In genomic region chr22:33747029-33747428, GRCh38 we compare ENCODE assay signal across 24 cellular contexts.
"Had no signal": no experiment of that assay in that cellular context is flagged by ENCODE, and none has a peak within 500 bp of the region (broad histone marks: within the 10 kb centered on the region; RNA-seq: fewer than 3 reads in every experiment).

No MANE protein-coding gene starts in this region.

- H3K27ac ChIP-seq: adrenal gland, breast epithelium, dorsolateral prefrontal cortex, psoas muscle, vagina had no signal

- H3K9me3 ChIP-seq: adrenal gland, breast epithelium, psoas muscle, transverse colon, vagina had no signal

- H3K4me3 ChIP-seq: adrenal gland, breast epithelium, dorsolateral prefrontal cortex, psoas muscle, transverse colon, vagina had no signal

- H3K4me3 Mint-ChIP-seq: activated naive CD8-positive, alpha-beta T cell; activated T-cell treated with anti-CD3 and anti-CD28 coated beads, Interleukin-2, amount 50 U/mL, for 24 hours; activated T-helper 17 cell treated with anti-CD3 and anti-CD28 coated beads, Interleukin-2, amount 50 U/mL, for 72 hours; central memory CD8-positive, alpha-beta T cell; effector memory CD8-positive, alpha-beta T cell; immature natural killer cell; naive thymus-derived CD8-positive, alpha-beta T cell had no signal

- H3K4me1 ChIP-seq: adrenal gland, breast epithelium, vagina had no signal

- ATAC-seq: activated T-helper 17 cell treated with anti-CD3 and anti-CD28 coated beads, Interleukin-2, amount 50 U/mL, for 72 hours; effector memory CD8-positive, alpha-beta T cell; esophagus mucosa; naive thymus-derived CD8-positive, alpha-beta T cell; right cardiac atrium had no signal

- H3K36me3 ChIP-seq: adrenal gland, breast epithelium, transverse colon, vagina had no signal

- FAIRE-seq: colon, endothelial cell of umbilical vein, TTC549 had no signal

- H3K4me1 Mint-ChIP-seq: activated T-helper 17 cell treated with anti-CD3 and anti-CD28 coated beads, Interleukin-2, amount 50 U/mL, for 72 hours; central memory CD8-positive, alpha-beta T cell; immature natural killer cell had no signal

- DNase-seq: activated CD4-positive, alpha-beta T cell treated with anti-CD3 and anti-CD28 coated beads for 1 hour; activated CD8-positive, alpha-beta memory T cell treated with anti-CD3 and anti-CD28 coated beads, Interleukin-2, amount 50 U/mL, for 4 hours; activated T-cell treated with anti-CD3 and anti-CD28 coated beads, Interleukin-2, amount 50 U/mL, for 24 hours; dorsolateral prefrontal cortex; effector memory CD8-positive, alpha-beta T cell; foreskin melanocyte; immature natural killer cell; mesenchymal stem cell; naive thymus-derived CD8-positive, alpha-beta T cell; psoas muscle; right cardiac atrium; stimulated activated CD4-positive, alpha-beta T cell treated with anti-CD3 and anti-CD28 coated beads, Interleukin-1b, Interleukin-23, amount 100 ng/mL, for 48 hours; T-helper 1 cell had no signal

- H3K27ac Mint-ChIP-seq: activated naive CD8-positive, alpha-beta T cell; activated T-cell treated with anti-CD3 and anti-CD28 coated beads, Interleukin-2, amount 50 U/mL, for 24 hours; activated T-helper 17 cell treated with anti-CD3 and anti-CD28 coated beads, Interleukin-2, amount 50 U/mL, for 72 hours; effector memory CD8-positive, alpha-beta T cell; immature natural killer cell; naive thymus-derived CD8-positive, alpha-beta T cell had no signal

- H3K27me3 ChIP-seq: adrenal gland, breast epithelium, dorsolateral prefrontal cortex, transverse colon, vagina had no signal

- H3K27me3 Mint-ChIP-seq: activated T-cell treated with anti-CD3 and anti-CD28 coated beads, Interleukin-2, amount 50 U/mL, for 24 hours; activated T-helper 17 cell treated with anti-CD3 and anti-CD28 coated beads, Interleukin-2, amount 50 U/mL, for 72 hours; central memory CD8-positive, alpha-beta T cell; effector memory CD8-positive, alpha-beta T cell had no signal
